ENCODE assay signal across 12 cellular contexts in the genomic region with DNA sequence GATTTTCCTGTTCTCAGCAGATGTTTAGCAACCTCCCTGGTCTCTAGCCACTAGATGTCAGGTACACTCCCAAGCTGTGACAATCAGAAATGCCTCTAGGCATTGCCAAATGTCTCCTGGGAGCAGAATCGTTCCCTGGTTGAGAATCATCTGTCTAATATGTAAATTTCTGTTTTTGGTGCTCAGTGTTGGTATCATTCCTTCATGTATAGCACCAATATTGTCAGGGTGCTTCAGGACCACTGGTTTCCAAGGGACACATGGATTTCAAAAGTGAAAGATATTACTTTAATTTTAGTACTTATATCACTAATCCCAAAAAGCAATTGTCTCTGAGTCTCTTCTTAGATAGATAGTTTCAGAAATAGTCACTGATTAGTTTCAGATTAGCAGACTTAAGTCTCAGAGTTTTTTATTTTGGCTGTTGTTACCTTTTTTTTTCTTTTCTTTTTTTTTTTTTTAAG.
DNase-seq lines count a peak whose midpoint lies in the region; ATAC-seq and TF ChIP-seq lines count a peak whose summit lies in the region.
"Had no signal": no experiment of that assay in that cellular context is flagged by ENCODE, and none has a peak within 500 bp of the region (broad histone marks: within the 10 kb centered on the region; RNA-seq: fewer than 3 reads in every experiment).

No MANE protein-coding gene starts in this region.

- H3K36me3 Mint-ChIP-seq in activated T-cell treated with anti-CD3 and anti-CD28 coated beads, Interleukin-2, amount 50 U/mL, for 72 hours (ENCODE audit: insufficient read depth in 2 of 2) = peaks cover 8 to 13% of the 10 kb centered on the region in 2 donors

- no peak overlapping the region for H3K4me3 Mint-ChIP-seq in activated T-cell treated with anti-CD3 and anti-CD28 coated beads, Interleukin-2, amount 50 U/mL, for 72 hours

- peak; percentile 14 for DNase-seq in NB4 (ENCODE audit: low read depth)
- DNase-seq in activated T-cell treated with anti-CD3 and anti-CD28 coated beads, Interleukin-2, amount 50 U/mL, for 72 hours = no peak
- DNase-seq in COLO829 (ENCODE audit: low spot score) = no peak
- DNase-seq in NCI-H345 treated with DMSO at 0.1 percent for 48 hours (lab: John Stamatoyannopoulos, UW; ENCODE audit: unreplicated experiment) = no peak
- no peak for DNase-seq in activated naive CD4-positive, alpha-beta T cell treated with anti-CD3 and anti-CD28 coated beads, Interleukin-2, amount 50 U/mL, for 16 hours
- DNase-seq: ovary; stimulated activated CD4-positive, alpha-beta T cell treated with anti-CD3 and anti-CD28 coated beads, Interleukin-4, amount 100 ng/mL, for 1 hour had no signal

- no peak overlapping the region for H3K27ac Mint-ChIP-seq in activated T-cell treated with anti-CD3 and anti-CD28 coated beads, Interleukin-2, amount 50 U/mL, for 72 hours

- TF ChIP-seq CTCF in GM12874 (IDR thresholded peaks at IDR 0.05; ENCODE audit: insufficient read depth, low read depth, low read length) = 0 out of 2 replicates have a peak, but pooled peaks have one; percentile 2
- TF ChIP-seq CTCF in NB4 (IDR thresholded peaks at IDR 0.05; ENCODE audit: low read depth, low read length) = no peak

- peaks cover 8% of the 10 kb centered on the region for H3K27me3 Mint-ChIP-seq in activated T-cell treated with anti-CD3 and anti-CD28 coated beads, Interleukin-2, amount 50 U/mL, for 72 hours (ENCODE audit: low read depth)

- ATAC-seq in GM19395 (IDR thresholded peaks at IDR 0.05; ENCODE audit: unreplicated experiment) = peak; percentile 87
- peak; percentile 56 for ATAC-seq in HG02885 (IDR thresholded peaks at IDR 0.05; ENCODE audit: poor library complexity, unreplicated experiment)
- no peak for ATAC-seq in activated T-cell treated with anti-CD3 and anti-CD28 coated beads, Interleukin-2, amount 50 U/mL, for 72 hours (replicated peaks in 1 of 2)
- ATAC-seq: K562 had no signal

- H3K4me1 Mint-ChIP-seq in activated T-cell treated with anti-CD3 and anti-CD28 coated beads, Interleukin-2, amount 50 U/mL, for 72 hours (ENCODE audit: low read depth) = peaks cover 4% of the 10 kb centered on the region

- no peak for TF ChIP-seq POLR2A in NB4 (IDR thresholded peaks at IDR 0.05; ENCODE audit: extremely low read depth, insufficient read length)

- no peak overlapping the region for H3K4me3 ChIP-seq in NB4 (ENCODE audit: low read depth, low read length)
- H3K4me3 ChIP-seq: K562, ovary, thoracic aorta had no signal

- peaks cover 10 to 15% of the 10 kb centered on the region in 2 donors for H3K9me3 Mint-ChIP-seq in activated T-cell treated with anti-CD3 and anti-CD28 coated beads, Interleukin-2, amount 50 U/mL, for 72 hours

Comparison
In these comparisons a context has a peak if more than half of its experiments do, and no peak if none do; other contexts are left out.
1. ATAC-seq: peak in GM19395 (single experiment) and HG02885 (single experiment); none in activated T-cell treated with anti-CD3 and anti-CD28 coated beads, Interleukin-2, amount 50 U/mL, for 72 hours (0 of 2).